ENCODE assay signal across 26 cellular contexts in the genomic region with DNA sequence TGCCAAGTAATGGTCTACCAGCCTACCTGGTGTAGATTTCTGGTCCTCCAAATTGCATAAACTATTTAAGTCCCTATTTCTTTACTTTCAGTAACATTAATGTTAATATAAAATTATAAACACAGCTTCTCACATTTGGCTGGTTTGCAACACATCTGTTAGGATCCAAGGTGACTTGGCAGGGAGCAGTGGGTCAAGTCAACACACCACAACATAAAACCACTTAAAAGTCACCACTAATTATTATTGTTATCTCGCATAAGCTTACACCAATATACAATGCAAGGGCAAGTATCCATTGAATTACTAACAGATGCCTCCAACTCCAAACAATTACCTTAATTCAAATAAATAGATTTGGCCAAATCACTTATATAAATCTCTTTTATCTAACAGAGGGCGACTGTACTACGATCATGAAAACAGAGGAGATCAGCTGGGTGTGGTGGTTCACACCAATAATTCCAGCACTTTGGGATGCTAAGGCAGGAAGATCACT.
"Had no signal": no experiment of that assay in that cellular context is flagged by ENCODE, and none has a peak within 500 bp of the region (broad histone marks: within the 10 kb centered on the region; RNA-seq: fewer than 3 reads in every experiment).

No MANE protein-coding gene starts in this region.

- ATAC-seq: activated CD4-positive, alpha-beta T cell treated with anti-CD3 and anti-CD28 coated beads for 36 hours; activated naive CD4-positive, alpha-beta T cell treated with anti-CD3 and anti-CD28 coated beads, Interleukin-2, amount 50 U/mL, for 72 hours; activated T-cell treated with anti-CD3 and anti-CD28 coated beads, Interleukin-2, amount 50 U/mL, for 72 hours; esophagus mucosa had no signal

- H3K27me3 Mint-ChIP-seq: activated CD4-positive, alpha-beta T cell treated with anti-CD3 and anti-CD28 coated beads, Interleukin-2, amount 10 ng/mL, durations not matched to agents 24 days and 14 days; activated naive CD4-positive, alpha-beta T cell treated with anti-CD3 and anti-CD28 coated beads, Interleukin-2, amount 10 ng/mL, durations not matched to agents 7 days and 5 days; brain had no signal

- H3K27me3 ChIP-seq: ascending aorta, breast epithelium, cardiac muscle cell, colonic mucosa had no signal

- H3K4me3 Mint-ChIP-seq: activated CD4-positive, alpha-beta memory T cell treated with anti-CD3 and anti-CD28 coated beads for 36 hours; activated CD4-positive, alpha-beta T cell treated with anti-CD3 and anti-CD28 coated beads for 36 hours; activated CD4-positive, alpha-beta T cell treated with anti-CD3 and anti-CD28 coated beads, Interleukin-2, amount 10 ng/mL, durations not matched to agents 24 days and 14 days; activated naive CD4-positive, alpha-beta T cell treated with anti-CD3 and anti-CD28 coated beads, Interleukin-2, amount 10 ng/mL, durations not matched to agents 7 days and 5 days; activated naive CD8-positive, alpha-beta T cell treated with anti-CD3 and anti-CD28 coated beads, Interleukin-2, amount 10 ng/mL, durations not matched to agents 7 days and 5 days; activated T-cell treated with anti-CD3 and anti-CD28 coated beads, Interleukin-2, amount 50 U/mL, for 24 hours; activated T-cell treated with anti-CD3 and anti-CD28 coated beads, Interleukin-2, amount 50 U/mL, for 72 hours; brain had no signal

- H3K36me3 ChIP-seq: ascending aorta, breast epithelium, cardiac muscle cell, colonic mucosa had no signal

- H3K4me1 Mint-ChIP-seq: activated CD4-positive, alpha-beta T cell treated with anti-CD3 and anti-CD28 coated beads for 36 hours; activated CD4-positive, alpha-beta T cell treated with anti-CD3 and anti-CD28 coated beads, Interleukin-2, amount 10 ng/mL, durations not matched to agents 24 days and 14 days; activated naive CD4-positive, alpha-beta T cell treated with anti-CD3 and anti-CD28 coated beads, Interleukin-2, amount 10 ng/mL, durations not matched to agents 7 days and 5 days; activated naive CD8-positive, alpha-beta T cell treated with anti-CD3 and anti-CD28 coated beads, Interleukin-2, amount 10 ng/mL, durations not matched to agents 7 days and 5 days had no signal

- DNase-seq: activated CD4-positive, alpha-beta memory T cell treated with anti-CD3 and anti-CD28 coated beads for 36 hours; activated CD4-positive, alpha-beta T cell treated with anti-CD3 and anti-CD28 coated beads for 36 hours; activated CD4-positive, alpha-beta T cell treated with anti-CD3 and anti-CD28 coated beads, Interleukin-2, amount 10 ng/mL, durations not matched to agents 24 days and 14 days; activated CD4-positive, CD25-positive, alpha-beta regulatory T cell; activated CD4-positive, CD25-positive, alpha-beta regulatory T cell treated with anti-CD3 and anti-CD28 coated beads, Interleukin-2, amount 50 U/mL, for 72 hours; activated CD8-positive, alpha-beta memory T cell treated with anti-CD3 and anti-CD28 coated beads, Interleukin-2, amount 50 U/mL, for 48 hours; activated gamma-delta T cell; activated naive CD4-positive, alpha-beta T cell; activated naive CD4-positive, alpha-beta T cell treated with anti-CD3 and anti-CD28 coated beads, Interleukin-2, amount 10 ng/mL, durations not matched to agents 7 days and 5 days; activated naive CD8-positive, alpha-beta T cell treated with anti-CD3 and anti-CD28 coated beads, Interleukin-2, amount 10 ng/mL, durations not matched to agents 7 days and 5 days; activated T-cell treated with anti-CD3 and anti-CD28 coated beads for 4 hours; activated T-cell treated with anti-CD3 and anti-CD28 coated beads, Interleukin-2, amount 50 U/mL, for 24 hours; activated T-cell treated with anti-CD3 and anti-CD28 coated beads, Interleukin-2, amount 50 U/mL, for 72 hours; central memory CD4-positive, alpha-beta T cell; cerebellar nuclear complex; colonic mucosa; effector CD8-positive, alpha-beta T cell; foreskin fibroblast; head of caudate nucleus; T-helper 2 cell had no signal

- H3K9me3 ChIP-seq: ascending aorta, breast epithelium, colonic mucosa had no signal

- H3K36me3 Mint-ChIP-seq: activated CD4-positive, alpha-beta memory T cell treated with anti-CD3 and anti-CD28 coated beads for 36 hours; activated naive CD4-positive, alpha-beta T cell treated with anti-CD3 and anti-CD28 coated beads, Interleukin-2, amount 10 ng/mL, durations not matched to agents 7 days and 5 days; activated naive CD4-positive, alpha-beta T cell treated with anti-CD3 and anti-CD28 coated beads, Interleukin-2, amount 50 U/mL, for 72 hours; activated naive CD8-positive, alpha-beta T cell treated with anti-CD3 and anti-CD28 coated beads, Interleukin-2, amount 10 ng/mL, durations not matched to agents 7 days and 5 days; brain had no signal

- H3K9me3 Mint-ChIP-seq: activated CD4-positive, alpha-beta memory T cell treated with anti-CD3 and anti-CD28 coated beads for 36 hours; activated CD4-positive, alpha-beta T cell treated with anti-CD3 and anti-CD28 coated beads, Interleukin-2, amount 10 ng/mL, durations not matched to agents 24 days and 14 days; activated naive CD4-positive, alpha-beta T cell treated with anti-CD3 and anti-CD28 coated beads, Interleukin-2, amount 10 ng/mL, durations not matched to agents 7 days and 5 days; activated naive CD4-positive, alpha-beta T cell treated with anti-CD3 and anti-CD28 coated beads, Interleukin-2, amount 50 U/mL, for 72 hours; activated naive CD8-positive, alpha-beta T cell treated with anti-CD3 and anti-CD28 coated beads, Interleukin-2, amount 10 ng/mL, durations not matched to agents 7 days and 5 days; activated T-cell treated with anti-CD3 and anti-CD28 coated beads, Interleukin-2, amount 50 U/mL, for 24 hours; activated T-cell treated with anti-CD3 and anti-CD28 coated beads, Interleukin-2, amount 50 U/mL, for 72 hours; brain had no signal

- H3K4me1 ChIP-seq: ascending aorta, breast epithelium, colonic mucosa had no signal

- H3K27ac Mint-ChIP-seq: activated CD4-positive, alpha-beta memory T cell treated with anti-CD3 and anti-CD28 coated beads for 36 hours; activated CD4-positive, alpha-beta T cell treated with anti-CD3 and anti-CD28 coated beads for 36 hours; activated CD4-positive, alpha-beta T cell treated with anti-CD3 and anti-CD28 coated beads, Interleukin-2, amount 10 ng/mL, durations not matched to agents 24 days and 14 days; activated naive CD4-positive, alpha-beta T cell treated with anti-CD3 and anti-CD28 coated beads, Interleukin-2, amount 10 ng/mL, durations not matched to agents 7 days and 5 days; activated naive CD4-positive, alpha-beta T cell treated with anti-CD3 and anti-CD28 coated beads, Interleukin-2, amount 50 U/mL, for 72 hours; activated naive CD8-positive, alpha-beta T cell treated with anti-CD3 and anti-CD28 coated beads, Interleukin-2, amount 10 ng/mL, durations not matched to agents 7 days and 5 days; activated T-cell treated with anti-CD3 and anti-CD28 coated beads, Interleukin-2, amount 50 U/mL, for 24 hours; activated T-cell treated with anti-CD3 and anti-CD28 coated beads, Interleukin-2, amount 50 U/mL, for 72 hours; brain had no signal

- H3K4me3 ChIP-seq: ascending aorta, breast epithelium, cardiac muscle cell, colonic mucosa had no signal

- H3K27ac ChIP-seq: ascending aorta, breast epithelium, cardiac muscle cell, colonic mucosa had no signal
